In the genomic region with DNA sequence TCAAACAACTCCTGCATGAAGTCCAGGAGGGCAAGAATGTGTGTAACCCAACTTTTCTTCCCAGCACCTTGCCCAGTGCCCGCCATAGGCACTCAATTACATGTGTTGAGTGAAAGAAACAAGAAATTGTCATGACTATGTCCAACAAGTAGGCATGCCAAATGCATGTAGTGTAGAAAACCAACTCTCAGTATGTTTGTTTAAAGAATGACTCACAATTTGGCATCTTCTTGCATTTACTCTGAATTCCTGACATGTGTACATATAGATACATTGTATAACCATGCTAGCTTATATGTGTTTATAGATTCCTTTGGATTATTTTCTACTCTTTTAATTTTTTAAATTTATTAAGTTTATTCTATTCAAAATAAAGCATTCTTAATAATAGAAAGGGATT, we compare ENCODE assay signal across 19 cellular contexts.
DNase-seq lines count a peak whose midpoint lies in the region; ATAC-seq and TF ChIP-seq lines count a peak whose summit lies in the region.
"Had no signal": no experiment of that assay in that cellular context is flagged by ENCODE, and none has a peak within 500 bp of the region (broad histone marks: within the 10 kb centered on the region; RNA-seq: fewer than 3 reads in every experiment).

No MANE protein-coding gene starts in this region.

- H3K4me1 Mint-ChIP-seq in activated T-cell treated with anti-CD3 and anti-CD28 coated beads, Interleukin-2, amount 50 U/mL, for 4 hours (ENCODE audit: low read depth), result no peaks in the 10 kb centered on the region
- H3K4me1 Mint-ChIP-seq: activated CD4-positive, alpha-beta T cell treated with anti-CD3 and anti-CD28 coated beads for 36 hours; activated naive CD4-positive, alpha-beta T cell treated with anti-CD3 and anti-CD28 coated beads, Interleukin-2, amount 50 U/mL, for 24 hours; memory B cell had no signal

- H3K79me2 ChIP-seq in Karpas-422 (ENCODE audit: low read length), result no peaks in the 10 kb centered on the region

- no peaks in the 10 kb centered on the region for H3K9me2 ChIP-seq in Karpas-422 (replicated peaks; ENCODE audit: insufficient read depth, low read length)

- H3K9ac ChIP-seq in Karpas-422 (ENCODE audit: low read length), result no peak overlapping the region

- H3K9me3 Mint-ChIP-seq in activated T-cell treated with anti-CD3 and anti-CD28 coated beads, Interleukin-2, amount 50 U/mL, for 4 hours, result peaks cover 8% of the 10 kb centered on the region
- H3K9me3 Mint-ChIP-seq: memory B cell; T-helper 2 cell treated with Interferon-gamma antibody and Interleukin-4, amounts not matched to agents 5 μg/mL and 100 μg/mL, for 36 hours had no signal

- H3K4me2 ChIP-seq in Karpas-422 (ENCODE audit: low read depth, low read length, poor library complexity, severe bottlenecking), result no peak overlapping the region

- no peaks in the 10 kb centered on the region for H3K36me3 Mint-ChIP-seq in activated T-cell treated with anti-CD3 and anti-CD28 coated beads, Interleukin-2, amount 50 U/mL, for 4 hours (ENCODE audit: insufficient read depth)
- H3K36me3 Mint-ChIP-seq: activated naive CD4-positive, alpha-beta T cell treated with anti-CD3 and anti-CD28 coated beads, Interleukin-2, amount 50 U/mL, for 24 hours; memory B cell had no signal

- H3K9me3 ChIP-seq in Karpas-422 (ENCODE audit: low read length), result peaks cover 15% of the 10 kb centered on the region
- H3K9me3 ChIP-seq: testis had no signal

- no peak for TF ChIP-seq CTCF in AG10803 (conservative IDR thresholded peaks at IDR 0.05; ENCODE audit: low read length)
- no peak for TF ChIP-seq CTCF in foreskin keratinocyte (conservative IDR thresholded peaks at IDR 0.05)

- H4K20me1 ChIP-seq in Karpas-422 (ENCODE audit: insufficient read depth, low read depth, low read length), result no peaks in the 10 kb centered on the region

- H3K27ac ChIP-seq in foreskin keratinocyte, result no peak overlapping the region
- no peak overlapping the region for H3K27ac ChIP-seq in Karpas-422 (ENCODE audit: low read length)
- H3K27ac ChIP-seq: testis had no signal

- ATAC-seq in foreskin keratinocyte (peak; percentile 85), HG03045 (IDR thresholded peaks at IDR 0.05; ENCODE audit: unreplicated experiment) (no peak)
- no peak for ATAC-seq in activated T-cell treated with anti-CD3 and anti-CD28 coated beads, Interleukin-2, amount 50 U/mL, for 4 hours
- ATAC-seq: activated CD4-positive, alpha-beta T cell treated with anti-CD3 and anti-CD28 coated beads for 36 hours; HepG2; right cardiac atrium had no signal

- H3K4me3 ChIP-seq in AG10803 (ENCODE audit: low read length), result no peak overlapping the region
- H3K4me3 ChIP-seq in Karpas-422 (ENCODE audit: low read length), result no peak overlapping the region
- H3K4me3 ChIP-seq: testis had no signal

- H3K36me3 ChIP-seq in Karpas-422 (ENCODE audit: insufficient read depth, low read length), result no peaks in the 10 kb centered on the region

- H3K4me3 Mint-ChIP-seq in activated T-cell treated with anti-CD3 and anti-CD28 coated beads, Interleukin-2, amount 50 U/mL, for 4 hours, result no peak overlapping the region
- H3K4me3 Mint-ChIP-seq: activated CD4-positive, alpha-beta T cell treated with anti-CD3 and anti-CD28 coated beads for 36 hours; activated naive CD4-positive, alpha-beta T cell treated with anti-CD3 and anti-CD28 coated beads, Interleukin-2, amount 50 U/mL, for 24 hours; memory B cell; T-helper 2 cell treated with Interferon-gamma antibody and Interleukin-4, amounts not matched to agents 5 μg/mL and 100 μg/mL, for 36 hours had no signal

- peaks cover 7% of the 10 kb centered on the region for H3K4me1 ChIP-seq in foreskin keratinocyte
- H3K4me1 ChIP-seq in Karpas-422 (ENCODE audit: low read length), result no peaks in the 10 kb centered on the region
- H3K4me1 ChIP-seq: testis had no signal

- no peak overlapping the region for H2AFZ ChIP-seq in Karpas-422 (ENCODE audit: low read length)

- DNase-seq in AG10803 (ENCODE audit: low read depth) (peak; percentile 3), LHCN-M2 (ENCODE audit: low read depth) (peak; percentile 32), brain pericyte (ENCODE audit: low read depth, low spot score) (peak; percentile 12), foreskin keratinocyte (peak; percentile 55 to 64), Karpas-422 (no peak)
- DNase-seq in stimulated activated CD4-positive, alpha-beta T cell treated with anti-CD3 and anti-CD28 coated beads, Interleukin-1b, Interleukin-23, amount 100 ng/mL, for 48 hours, result no peak
- DNase-seq in activated T-cell treated with anti-CD3 and anti-CD28 coated beads, Interleukin-2, amount 50 U/mL, for 4 hours, result no peak
- DNase-seq: activated CD4-positive, alpha-beta T cell treated with anti-CD3 and anti-CD28 coated beads for 36 hours; NCI-H1092; NCI-H2171 treated with DMSO at 0.1 percent for 48 hours; NK-92 treated with Interleukin-12 subunit alpha and Interleukin-12 subunit beta, amount 100 ng/mL, for 24 hours; right cardiac atrium; SIG-M5; testis had no signal

- no peaks in the 10 kb centered on the region for H3K27me3 ChIP-seq in foreskin keratinocyte
- H3K27me3 ChIP-seq in Karpas-422 (ENCODE audit: low read length), result no peaks in the 10 kb centered on the region
- H3K27me3 ChIP-seq: testis had no signal

- no peaks in the 10 kb centered on the region for H3K27me3 Mint-ChIP-seq in activated T-cell treated with anti-CD3 and anti-CD28 coated beads, Interleukin-2, amount 50 U/mL, for 4 hours (ENCODE audit: low read depth)
- H3K27me3 Mint-ChIP-seq: activated CD4-positive, alpha-beta T cell treated with anti-CD3 and anti-CD28 coated beads for 36 hours; activated naive CD4-positive, alpha-beta T cell treated with anti-CD3 and anti-CD28 coated beads, Interleukin-2, amount 50 U/mL, for 24 hours; memory B cell had no signal

Comparison
In these comparisons a context has a peak if more than half of its experiments do, and no peak if none do; other contexts are left out.
1. DNase-seq: peak in AG10803 (single experiment), LHCN-M2 (single experiment), brain pericyte (single experiment) and foreskin keratinocyte (2 of 2); none in stimulated activated CD4-positive, alpha-beta T cell treated with anti-CD3 and anti-CD28 coated beads, Interleukin-1b, Interleukin-23, amount 100 ng/mL, for 48 hours (single experiment), activated T-cell treated with anti-CD3 and anti-CD28 coated beads, Interleukin-2, amount 50 U/mL, for 4 hours (single experiment) and Karpas-422 (single experiment).